Comparison of ENCODE assay signal across 26 cellular contexts in genomic region chr13:45267215-45267614, GRCh38.
"Had no signal": no experiment of that assay in that cellular context is flagged by ENCODE, and none has a peak within 500 bp of the region (broad histone marks: within the 10 kb centered on the region; RNA-seq: fewer than 3 reads in every experiment).

No MANE protein-coding gene starts in this region.

- H3K4me1 ChIP-seq: esophagus squamous epithelium, gastrocnemius medialis, heart right ventricle, left lung, lower lobe of right lung had no signal

- H3K27ac ChIP-seq: epithelial cell of prostate, esophagus squamous epithelium, gastrocnemius medialis, heart right ventricle, left lung, lower lobe of right lung had no signal

- FAIRE-seq: endometrium, keratinocyte had no signal

- DNase-seq: cortex of kidney; effector CD8-positive, alpha-beta T cell; effector memory CD8-positive, alpha-beta T cell; endodermal cell; erythroblast; esophagus squamous epithelium; foreskin fibroblast; foreskin melanocyte; gastrocnemius medialis; glutamatergic neuron; head of caudate nucleus; heart right ventricle; hippocampal formation; left cardiac atrium; left lung; left ventricle myocardium superior; lower lobe of right lung; mesenchymal stem cell; mucosa of descending colon; naive B cell had no signal

- H3K4me1 Mint-ChIP-seq: mesothelial cell of epicardium had no signal

- H3K9me3 Mint-ChIP-seq: dendritic cell treated with granulocyte-macrophage colony-stimulating factor and Interleukin-4, amounts not matched to agents 40 ng/mL and 50 ng/mL, for 4 days; effector memory CD8-positive, alpha-beta T cell; endodermal cell; mesothelial cell of epicardium; naive B cell had no signal

- H3K4me3 Mint-ChIP-seq: dendritic cell treated with granulocyte-macrophage colony-stimulating factor and Interleukin-4, amounts not matched to agents 40 ng/mL and 50 ng/mL, for 4 days; effector memory CD8-positive, alpha-beta T cell; endodermal cell; mesothelial cell of epicardium; naive B cell had no signal

- H3K4me3 ChIP-seq: esophagus squamous epithelium, gastrocnemius medialis, heart right ventricle, left lung, lower lobe of right lung, mucosa of descending colon had no signal

- H3K27me3 Mint-ChIP-seq: dendritic cell treated with granulocyte-macrophage colony-stimulating factor and Interleukin-4, amounts not matched to agents 40 ng/mL and 50 ng/mL, for 4 days; effector memory CD8-positive, alpha-beta T cell; naive B cell had no signal

- ATAC-seq: effector memory CD8-positive, alpha-beta T cell; esophagus mucosa; gastrocnemius medialis; heart right ventricle; left cardiac atrium; left lung; left ventricle myocardium superior; lower lobe of right lung; mucosa of descending colon had no signal

- H3K36me3 ChIP-seq: gastrocnemius medialis had no signal

- H3K27me3 ChIP-seq: esophagus squamous epithelium, gastrocnemius medialis, heart right ventricle, left lung had no signal

- H3K27ac Mint-ChIP-seq: dendritic cell treated with granulocyte-macrophage colony-stimulating factor and Interleukin-4, amounts not matched to agents 40 ng/mL and 50 ng/mL, for 4 days; mesothelial cell of epicardium had no signal
